18 cellular contexts compared by ENCODE assay signal in genomic region chr2:77831068-77831467, GRCh38.
"Had no signal": no experiment of that assay in that cellular context is flagged by ENCODE, and none has a peak within 500 bp of the region (broad histone marks: within the 10 kb centered on the region; RNA-seq: fewer than 3 reads in every experiment).

No MANE protein-coding gene starts in this region.

- H3K36me3 ChIP-seq: heart left ventricle, neutrophil, suprapubic skin, tibial artery had no signal

- ATAC-seq: esophagus mucosa; heart left ventricle; mucosa of descending colon; naive thymus-derived CD8-positive, alpha-beta T cell; psoas muscle had no signal

- H3K4me3 Mint-ChIP-seq: naive thymus-derived CD8-positive, alpha-beta T cell had no signal

- FAIRE-seq: islet of Langerhans had no signal

- H3K27ac Mint-ChIP-seq: naive thymus-derived CD8-positive, alpha-beta T cell had no signal

- H3K4me1 Mint-ChIP-seq: naive thymus-derived CD8-positive, alpha-beta T cell had no signal

- H3K4me3 ChIP-seq: dorsolateral prefrontal cortex, heart left ventricle, mucosa of descending colon, psoas muscle, smooth muscle cell, suprapubic skin, tibial artery had no signal

- H3K4me1 ChIP-seq: heart left ventricle, psoas muscle, suprapubic skin, tibial artery had no signal

- H3K9me3 ChIP-seq: neutrophil had no signal

- H3K27me3 ChIP-seq: dorsolateral prefrontal cortex, heart left ventricle, neutrophil, suprapubic skin, tibial artery had no signal

- H3K27me3 Mint-ChIP-seq: naive thymus-derived CD8-positive, alpha-beta T cell had no signal

- H3K27ac ChIP-seq: dorsolateral prefrontal cortex, heart left ventricle, neutrophil, psoas muscle, suprapubic skin, tibial artery had no signal

- DNase-seq: cortex of kidney; dorsolateral prefrontal cortex; effector CD8-positive, alpha-beta T cell; heart left ventricle; hypothalamus; kidney glomerular epithelial cell; mammary epithelial cell; mucosa of descending colon; naive thymus-derived CD8-positive, alpha-beta T cell; psoas muscle; stimulated activated CD4-positive, alpha-beta T cell treated with anti-CD3 and anti-CD28 coated beads, Interleukin-2, amount 100 ng/mL, for 48 hours; stimulated activated naive CD4-positive, alpha-beta T cell treated with Interleukin-2 at 50 U/mL for 16 hours; tibial artery had no signal
